Comparison of ENCODE assay signal across 22 cellular contexts in the genomic region with DNA sequence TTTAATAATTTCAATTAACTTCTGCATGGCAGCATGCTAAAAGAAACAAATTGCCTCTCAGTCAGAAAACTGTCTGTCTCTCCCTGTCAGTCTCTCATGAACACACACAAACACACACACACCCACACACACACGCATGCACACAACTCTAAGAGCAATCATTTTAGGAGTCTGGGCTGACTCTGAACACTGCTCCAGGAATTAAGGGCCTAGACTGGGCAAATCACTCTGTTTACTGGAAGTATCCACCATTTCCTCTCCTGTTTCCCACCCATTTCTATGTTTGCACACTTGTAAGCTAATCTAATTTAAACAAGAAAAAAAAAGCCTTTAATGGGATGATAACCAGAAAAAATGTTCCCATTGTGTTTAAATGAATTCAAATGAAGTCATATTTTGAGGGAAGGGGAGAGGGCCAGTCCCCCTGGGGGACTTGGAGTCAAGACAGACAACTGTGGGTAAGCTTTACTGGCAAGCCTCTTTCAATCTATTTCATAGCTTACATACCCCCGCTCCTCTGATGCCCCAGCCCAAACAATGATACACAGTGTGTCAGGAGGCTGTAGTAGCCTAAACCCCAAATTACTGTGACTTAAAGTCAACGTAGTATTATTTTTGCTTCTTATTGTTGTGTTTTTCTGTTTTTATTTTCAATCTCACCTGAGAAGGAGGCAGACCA.
"Had no signal": no experiment of that assay in that cellular context is flagged by ENCODE, and none has a peak within 500 bp of the region (broad histone marks: within the 10 kb centered on the region; RNA-seq: fewer than 3 reads in every experiment).

No MANE protein-coding gene starts in this region.

- H3K27ac ChIP-seq: lower lobe of right lung, testis had no signal

- DNase-seq: activated CD4-positive, alpha-beta T cell treated with anti-CD3 and anti-CD28 coated beads for 1 hour; activated T-cell treated with anti-CD3 and anti-CD28 coated beads, Interleukin-2, amount 50 U/mL, for 24 hours; aorta; caudate nucleus; effector CD4-positive, alpha-beta T cell; left colon; lower lobe of right lung; midbrain; natural killer cell; occipital lobe; small intestine; stimulated activated CD4-positive, alpha-beta T cell treated with anti-CD3 and anti-CD28 coated beads, Interleukin-15, amount 100 ng/mL, for 24 hours; stimulated activated CD8-positive, alpha-beta memory T cell treated with anti-CD3 and anti-CD28 coated beads, Interleukin-4, amount 100 ng/mL, for 48 hours; stimulated activated naive CD4-positive, alpha-beta T cell; T-helper 9 cell; testis; upper lobe of left lung had no signal

- H3K36me3 ChIP-seq: lower lobe of right lung, upper lobe of left lung had no signal

- H3K4me3 ChIP-seq: lower lobe of right lung, testis, upper lobe of left lung had no signal

- H3K4me1 ChIP-seq: testis had no signal

- FAIRE-seq: endometrium, keratinocyte, small intestine had no signal

- H3K27me3 ChIP-seq: testis, upper lobe of left lung had no signal

- ATAC-seq: activated naive CD4-positive, alpha-beta T cell treated with anti-CD3 and anti-CD28 coated beads, Interleukin-2, amount 50 U/mL, for 72 hours; activated T-helper 17 cell treated with anti-CD3 and anti-CD28 coated beads, Interleukin-2, amount 50 U/mL, for 72 hours; left colon; natural killer cell; sciatic nerve had no signal

- H3K9me3 ChIP-seq: lower lobe of right lung, testis, upper lobe of left lung had no signal
